Comparison of ENCODE assay signal across 15 cellular contexts in the genomic region with DNA sequence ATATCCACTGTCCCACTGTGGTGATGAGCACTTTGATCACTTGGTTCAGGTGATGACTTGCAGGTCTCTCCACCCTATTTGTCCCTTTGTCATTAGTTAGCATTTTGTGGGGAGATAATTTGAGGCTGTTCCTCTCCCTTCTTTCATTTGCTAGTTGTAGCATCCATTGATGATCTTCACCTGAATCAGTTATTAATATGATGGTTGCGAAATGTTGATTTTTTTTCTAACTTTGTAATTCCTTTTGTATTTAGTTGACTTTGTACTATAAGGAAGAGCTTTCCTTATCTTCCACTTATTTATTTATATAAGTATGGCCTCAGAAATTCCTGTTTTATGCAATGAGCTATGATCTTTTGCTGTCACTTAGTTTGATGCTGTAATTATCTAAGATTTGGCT. TPM values are rescaled to one million over a fixed set of nuclear protein-coding genes. Genes with fewer than 3 reads are reported as not detected.
DNase-seq lines count a peak whose midpoint lies in the region; ATAC-seq and TF ChIP-seq lines count a peak whose summit lies in the region.
"Had no signal": no experiment of that assay in that cellular context is flagged by ENCODE, and none has a peak within 500 bp of the region (broad histone marks: within the 10 kb centered on the region; RNA-seq: fewer than 3 reads in every experiment).

No MANE protein-coding gene starts in this region.

- peak overlapping the region; percentile 87 for H3K4me2 ChIP-seq in osteoblast (ENCODE audit: insufficient read depth, low read length)

- no peaks in the 10 kb centered on the region for H3K36me3 Mint-ChIP-seq in natural killer cell treated with Interleukin-12 subunit alpha and Interleukin-12 subunit beta and Interleukin-15 and Interleukin-18, amount 100 ng/mL, for 72 hours
- H3K36me3 Mint-ChIP-seq in endothelial cell (ENCODE audit: low read depth, unreplicated experiment) = no peaks in the 10 kb centered on the region
- H3K36me3 Mint-ChIP-seq: activated naive CD4-positive, alpha-beta T cell treated with anti-CD3 and anti-CD28 coated beads, Interleukin-2, amount 10 ng/mL, durations not matched to agents 7 days and 5 days had no signal

- no peaks in the 10 kb centered on the region for H3K27me3 Mint-ChIP-seq in natural killer cell treated with Interleukin-12 subunit alpha and Interleukin-12 subunit beta and Interleukin-15 and Interleukin-18, amount 100 ng/mL, for 72 hours
- peaks cover 1% of the 10 kb centered on the region for H3K27me3 Mint-ChIP-seq in endothelial cell (ENCODE audit: unreplicated experiment)

- no peak for TF ChIP-seq CTCF in HEK293 (tag by site-specific recombination; IDR thresholded peaks at IDR 0.05)
- no peak for TF ChIP-seq CTCF in WI38 (IDR thresholded peaks at IDR 0.05; ENCODE audit: low read depth, low read length)
- no peak for TF ChIP-seq CTCF in osteoblast (IDR thresholded peaks at IDR 0.05; ENCODE audit: extremely low read depth, low read depth, low read length)
- TF ChIP-seq CTCF in endothelial cell (IDR thresholded peaks at IDR 0.05; ENCODE audit: unreplicated experiment) = no peak

- peaks cover 52% of the 10 kb centered on the region for H4K20me1 ChIP-seq in osteoblast (ENCODE audit: insufficient read depth, low read length)

- POLR2A ChIA-PET in HEK293 (lab: Yijun Ruan, JAX) = interaction anchor here (0.9 to 3.6 kb wide), 5 partner anchors 11 to 34 kb away, joined by 4 to 28 read pairs (median 7); a partner anchor contains a TSS

- no peaks in the 10 kb centered on the region for H3K9me3 Mint-ChIP-seq in natural killer cell treated with Interleukin-12 subunit alpha and Interleukin-12 subunit beta and Interleukin-15 and Interleukin-18, amount 100 ng/mL, for 72 hours
- H3K9me3 Mint-ChIP-seq in endothelial cell (ENCODE audit: unreplicated experiment) = no peaks in the 10 kb centered on the region
- H3K9me3 Mint-ChIP-seq: activated naive CD4-positive, alpha-beta T cell treated with anti-CD3 and anti-CD28 coated beads, Interleukin-2, amount 10 ng/mL, durations not matched to agents 7 days and 5 days; nephron had no signal

- TF ChIP-seq POLR2A in GM18505 (IDR thresholded peaks at IDR 0.05; ENCODE audit: borderline replicate concordance, extremely low read depth, insufficient read depth, insufficient read length) = no peak

- H3K4me1 ChIP-seq in ACC112 (ENCODE audit: control insufficient read depth, insufficient read depth, low read length, unreplicated experiment) (peaks cover 73% of the 10 kb centered on the region), HEK293 (ENCODE audit: control insufficient read depth, insufficient read depth, low read length) (peaks cover 73% of the 10 kb centered on the region), osteoblast (ENCODE audit: insufficient read depth, low read length) (peaks cover 63% of the 10 kb centered on the region)

- H3K4me3 ChIP-seq in ACC112 (ENCODE audit: low read depth, low read length) = peak overlapping the region; percentile 70
- no peak overlapping the region for H3K4me3 ChIP-seq in HEK293 (ENCODE audit: low read depth, low read length)
- peak overlapping the region; percentile 46 for H3K4me3 ChIP-seq in WI38 (ENCODE audit: low read depth, low read length)
- peak overlapping the region; percentile 20 for H3K4me3 ChIP-seq in osteoblast (ENCODE audit: insufficient read depth, low read length)
- H3K4me3 ChIP-seq: lung had no signal

- H3K9me3 ChIP-seq in HEK293 (ENCODE audit: control insufficient read depth, insufficient read depth, low read depth, low read length) (no peaks in the 10 kb centered on the region), osteoblast (ENCODE audit: low read depth, low read length) (no peaks in the 10 kb centered on the region)
- H3K9me3 ChIP-seq: upper lobe of right lung had no signal

- peaks cover 7 to 16% of the 10 kb centered on the region in 2 donors for H3K4me1 Mint-ChIP-seq in natural killer cell treated with Interleukin-12 subunit alpha and Interleukin-12 subunit beta and Interleukin-15 and Interleukin-18, amount 100 ng/mL, for 72 hours (ENCODE audit: low read depth in 2 of 2)
- peaks cover 42% of the 10 kb centered on the region for H3K4me1 Mint-ChIP-seq in endothelial cell (ENCODE audit: unreplicated experiment)
- H3K4me1 Mint-ChIP-seq: activated naive CD4-positive, alpha-beta T cell treated with anti-CD3 and anti-CD28 coated beads, Interleukin-2, amount 10 ng/mL, durations not matched to agents 7 days and 5 days had no signal

- H3K79me2 ChIP-seq in ACC112 (ENCODE audit: control insufficient read depth, insufficient read depth, low read length, unreplicated experiment) (peaks cover 95% of the 10 kb centered on the region), osteoblast (ENCODE audit: insufficient read depth, low read length) (peaks cover 94% of the 10 kb centered on the region)

- H3K27ac ChIP-seq in ACC112 (ENCODE audit: low read depth, low read length) = peak overlapping the region; percentile 96
- peak overlapping the region; percentile 97; the same call in 1 of the 2 replicates for H3K27ac ChIP-seq in HEK293 (ENCODE audit: extremely low read depth, low read depth, low read length)
- H3K27ac ChIP-seq in osteoblast (ENCODE audit: low read depth, low read length) = peak overlapping the region; percentile 97
- H3K27ac ChIP-seq: upper lobe of right lung had no signal

- no peak overlapping the region for H3K27ac Mint-ChIP-seq in natural killer cell treated with Interleukin-12 subunit alpha and Interleukin-12 subunit beta and Interleukin-15 and Interleukin-18, amount 100 ng/mL, for 72 hours
- no peak overlapping the region for H3K27ac Mint-ChIP-seq in endothelial cell (ENCODE audit: unreplicated experiment)
- H3K27ac Mint-ChIP-seq: activated naive CD4-positive, alpha-beta T cell treated with anti-CD3 and anti-CD28 coated beads, Interleukin-2, amount 10 ng/mL, durations not matched to agents 7 days and 5 days; nephron had no signal

- H3K36me3 ChIP-seq in ACC112 (ENCODE audit: insufficient read depth, low read length) (0 out of 2 replicates have a peak, but pooled peaks cover 5% of the 10 kb centered on the region), HEK293 (ENCODE audit: control insufficient read depth in 2 of 2, insufficient read depth in 1 of 2, low read length in 2 of 2) (no peaks in the 10 kb centered on the region; a peak in 1 of 3 replicates), osteoblast (ENCODE audit: insufficient read depth, low read length) (no peaks in the 10 kb centered on the region)
- H3K36me3 ChIP-seq: upper lobe of right lung had no signal

- H2AFZ ChIP-seq in ACC112 (ENCODE audit: low read length, unreplicated experiment) (no peak overlapping the region), osteoblast (ENCODE audit: low read length) (no peak overlapping the region)

- no peak for ATAC-seq in natural killer cell treated with Interleukin-12 subunit alpha and Interleukin-12 subunit beta and Interleukin-15 and Interleukin-18, amount 100 ng/mL, for 72 hours
- ATAC-seq in HG03521 (IDR thresholded peaks at IDR 0.05; ENCODE audit: unreplicated experiment) = no peak
- ATAC-seq in GM18505 (IDR thresholded peaks at IDR 0.05; ENCODE audit: unreplicated experiment) = no peak
- ATAC-seq: stimulated activated naive CD8-positive, alpha-beta T cell treated with anti-CD3 and anti-CD28 coated beads, Interleukin-15, Interleukin-2, amounts not matched to agents 100 U/mL and 50 U/mL, for 24 hours; upper lobe of right lung had no signal

- no peaks in the 10 kb centered on the region for H3K27me3 ChIP-seq in ACC112 (ENCODE audit: insufficient read depth, low read length)
- no peaks in the 10 kb centered on the region for H3K27me3 ChIP-seq in osteoblast (ENCODE audit: insufficient read depth, low read length)
- H3K27me3 ChIP-seq: upper lobe of right lung had no signal

- DNase-seq in osteoblast (ENCODE audit: insufficient read length, low spot score, missing footprints) (no peak), endothelial cell (ENCODE audit: low spot score) (no peak)
- DNase-seq in natural killer cell treated with Interleukin-12 subunit alpha and Interleukin-12 subunit beta and Interleukin-15 and Interleukin-18, amount 100 ng/mL, for 72 hours (ENCODE audit: low spot score) = no peak
- DNase-seq: activated naive CD4-positive, alpha-beta T cell treated with anti-CD3 and anti-CD28 coated beads, Interleukin-2, amount 10 ng/mL, durations not matched to agents 7 days and 5 days; activated T-cell treated with anti-CD3 and anti-CD28 coated beads, Interleukin-2, amount 50 U/mL, for 1 hour; NCI-H1105; stimulated activated naive CD8-positive, alpha-beta T cell treated with anti-CD3 and anti-CD28 coated beads, Interleukin-15, Interleukin-2, amounts not matched to agents 100 U/mL and 50 U/mL, for 24 hours; upper lobe of right lung had no signal

- H3K4me3 Mint-ChIP-seq in natural killer cell treated with Interleukin-12 subunit alpha and Interleukin-12 subunit beta and Interleukin-15 and Interleukin-18, amount 100 ng/mL, for 72 hours = no peak overlapping the region
- no peak overlapping the region for H3K4me3 Mint-ChIP-seq in endothelial cell (ENCODE audit: unreplicated experiment)
- H3K4me3 Mint-ChIP-seq: activated naive CD4-positive, alpha-beta T cell treated with anti-CD3 and anti-CD28 coated beads, Interleukin-2, amount 10 ng/mL, durations not matched to agents 7 days and 5 days; nephron had no signal

- CTCF ChIA-PET in HEK293 (lab: Yijun Ruan, JAX) = interaction anchor here (0.6 kb wide), 1 partner anchor 114 kb away, joined by 3 read pairs; no protein-coding TSS in a partner anchor

TF ChIP-seq in HEK293, 187 proteins besides CTCF, POLR2A, EP300 and RAD21 (continues in another document):
- TF ChIP-seq ZNF660 (tag by site-specific recombination; IDR thresholded peaks at IDR 0.05) (no peak), ZIC2 (tag by site-specific recombination; IDR thresholded peaks at IDR 0.05) (no peak), SALL2 (tag by site-specific recombination; IDR thresholded peaks at IDR 0.05; ENCODE audit: borderline replicate concordance) (no peak), ZNF404 (tag by site-specific recombination; IDR thresholded peaks at IDR 0.05) (no peak), ZNF341 (tag by site-specific recombination; IDR thresholded peaks at IDR 0.05; ENCODE audit: low read depth) (no peak), BCL11A (tag by site-specific recombination; IDR thresholded peaks at IDR 0.05; ENCODE audit: low read depth) (no peak), ZNF585B (tag by site-specific recombination; IDR thresholded peaks at IDR 0.05) (no peak)
- TF ChIP-seq, protein P1, sequence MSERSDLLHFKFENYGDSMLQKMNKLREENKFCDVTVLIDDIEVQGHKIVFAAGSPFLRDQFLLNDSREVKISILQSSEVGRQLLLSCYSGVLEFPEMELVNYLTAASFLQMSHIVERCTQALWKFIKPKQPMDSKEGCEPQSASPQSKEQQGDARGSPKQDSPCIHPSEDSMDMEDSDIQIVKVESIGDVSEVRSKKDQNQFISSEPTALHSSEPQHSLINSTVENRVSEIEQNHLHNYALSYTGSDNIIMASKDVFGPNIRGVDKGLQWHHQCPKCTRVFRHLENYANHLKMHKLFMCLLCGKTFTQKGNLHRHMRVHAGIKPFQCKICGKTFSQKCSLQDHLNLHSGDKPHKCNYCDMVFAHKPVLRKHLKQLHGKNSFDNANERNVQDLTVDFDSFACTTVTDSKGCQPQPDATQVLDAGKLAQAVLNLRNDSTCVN (tag by site-specific recombination; optimal IDR thresholded peaks at IDR 0.05) = no peak

RNA-seq across cellular contexts. Expression of a gene that starts 12.6 kb away (rescaled TPM):
- total RNA-seq in osteoblast (246 and 274 TPM in 2 replicates), endothelial cell (ENCODE audit: unreplicated experiment) (229 TPM)
- total RNA-seq in natural killer cell treated with Interleukin-12 subunit alpha and Interleukin-12 subunit beta and Interleukin-15 and Interleukin-18, amount 100 ng/mL, for 72 hours = 10 to 100 TPM; 40.1 to 70.3 TPM
